Comparison of ENCODE assay signal across 26 cellular contexts in the genomic region with DNA sequence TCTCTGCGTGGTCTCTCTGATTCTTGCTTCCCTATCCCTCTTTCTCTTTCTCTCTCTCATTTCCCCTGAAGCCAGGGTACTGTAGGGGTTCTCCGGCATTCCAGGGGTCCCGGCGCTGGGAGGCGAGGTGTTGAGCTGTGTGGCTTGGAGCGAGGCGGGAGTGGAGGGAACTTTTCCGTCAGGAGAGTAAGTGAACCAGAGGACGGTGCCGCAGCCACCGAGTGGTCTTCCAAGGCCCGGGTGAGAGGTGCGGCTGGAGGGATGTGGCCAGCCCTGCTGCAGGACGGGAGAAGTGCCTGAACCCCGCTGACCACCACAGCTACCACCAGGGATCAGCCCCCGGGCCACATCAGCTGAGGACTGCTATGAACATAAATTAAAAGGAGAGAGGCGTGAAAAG.
"Had no signal": no experiment of that assay in that cellular context is flagged by ENCODE, and none has a peak within 500 bp of the region (broad histone marks: within the 10 kb centered on the region; RNA-seq: fewer than 3 reads in every experiment).

No MANE protein-coding gene starts in this region.

- H3K4me3 ChIP-seq: ascending aorta, K562, PC-9, SJCRH30, SK-N-MC had no signal

- H3K27ac ChIP-seq: ascending aorta, PC-9, RWPE1, SJCRH30, SK-N-MC had no signal

- H3K4me2 ChIP-seq: PC-9 had no signal

- DNase-seq: activated CD4-positive, alpha-beta T cell treated with anti-CD3 and anti-CD28 coated beads, Interleukin-2, amount 10 ng/mL, durations not matched to agents 24 days and 14 days; activated CD4-positive, alpha-beta T cell treated with anti-CD3 and anti-CD28 coated beads, Interleukin-2, amount 50 U/mL, for 4 hours; activated CD8-positive, alpha-beta T cell treated with anti-CD3 and anti-CD28 coated beads for 36 hours; activated effector memory CD4-positive, alpha-beta T cell treated with anti-CD3 and anti-CD28 coated beads, Interleukin-2, amount 50 U/mL, for 16 hours; activated naive CD4-positive, alpha-beta T cell; activated naive CD4-positive, alpha-beta T cell treated with anti-CD3 and anti-CD28 coated beads, Interleukin-2, amount 50 U/mL, for 16 hours; activated naive CD8-positive, alpha-beta T cell treated with anti-CD3 and anti-CD28 coated beads for 36 hours; activated T-cell treated with anti-CD3 and anti-CD28 coated beads, Interleukin-2, amount 50 U/mL, for 1 hour; activated T-cell treated with anti-CD3 and anti-CD28 coated beads, Interleukin-2, amount 50 U/mL, for 72 hours; amniotic stem cell; caudate nucleus; cerebellar nuclear complex; NCI-H1105; NCI-H1417 treated with DMSO at 0.1 percent for 48 hours; NCI-H187 treated with DMSO at 0.1 percent for 48 hours; NCI-H2081; NCI-H226; NCI-H524 treated with DMSO at 0.1 percent for 48 hours; PC-9; SHP77; SJCRH30 had no signal

- ATAC-seq: activated CD8-positive, alpha-beta T cell treated with anti-CD3 and anti-CD28 coated beads for 36 hours; activated T-cell treated with anti-CD3 and anti-CD28 coated beads, Interleukin-2, amount 50 U/mL, for 72 hours; activated T-helper 17 cell treated with anti-CD3 and anti-CD28 coated beads, Interleukin-2, amount 50 U/mL, for 72 hours; K562 had no signal

- H3K27me3 ChIP-seq: ascending aorta, SJCRH30 had no signal

- H2AFZ ChIP-seq: PC-9 had no signal

- H3K36me3 ChIP-seq: ascending aorta, SJCRH30 had no signal

- H3K9me3 ChIP-seq: ascending aorta, SJCRH30 had no signal
